ENCODE assay signal across 1 cellular context in the genomic region with DNA sequence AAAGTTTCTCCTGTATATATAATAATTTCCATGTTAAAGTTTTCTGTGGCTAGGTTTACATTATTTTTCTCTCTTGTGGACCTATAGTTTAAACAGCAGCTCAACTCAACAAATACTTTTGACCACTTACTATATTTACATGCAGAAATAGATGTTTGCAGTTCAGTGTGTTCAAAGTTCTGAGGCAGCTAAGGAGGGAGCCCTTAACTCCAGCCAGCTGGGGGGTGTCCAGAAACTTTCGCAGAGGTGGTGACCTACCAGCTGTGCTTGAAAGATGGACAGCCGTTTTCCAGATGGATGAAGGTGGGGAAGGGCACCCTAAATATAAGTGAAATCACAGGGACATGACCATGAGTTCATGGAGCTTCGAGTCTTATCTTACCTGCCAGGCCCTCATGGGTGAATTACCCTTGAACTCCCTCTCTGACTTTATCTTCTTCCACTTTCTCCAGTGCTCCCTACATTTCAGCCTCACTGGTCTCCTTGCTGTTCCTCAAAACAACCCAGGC.
TF ChIP-seq lines count a peak whose summit lies in the region.

No MANE protein-coding gene starts in this region.

TF ChIP-seq in K562, 482 proteins besides CTCF, POLR2A, EP300 and RAD21 (continued from another document):
- TF ChIP-seq ZNF561 (CRISPR knock-in tag; conservative IDR thresholded peaks at IDR 0.05) (no peak), ZNF197 (CRISPR knock-in tag; IDR thresholded peaks at IDR 0.05; ENCODE audit: low read depth) (no peak), MEF2A (IDR thresholded peaks at IDR 0.05; ENCODE audit: control insufficient read depth, low read depth, low read length) (peak; percentile 57; the same call in 1 of the 2 replicates), ZFX (CRISPR knock-in tag; IDR thresholded peaks at IDR 0.05) (no peak)
- TF ChIP-seq, protein P1, sequence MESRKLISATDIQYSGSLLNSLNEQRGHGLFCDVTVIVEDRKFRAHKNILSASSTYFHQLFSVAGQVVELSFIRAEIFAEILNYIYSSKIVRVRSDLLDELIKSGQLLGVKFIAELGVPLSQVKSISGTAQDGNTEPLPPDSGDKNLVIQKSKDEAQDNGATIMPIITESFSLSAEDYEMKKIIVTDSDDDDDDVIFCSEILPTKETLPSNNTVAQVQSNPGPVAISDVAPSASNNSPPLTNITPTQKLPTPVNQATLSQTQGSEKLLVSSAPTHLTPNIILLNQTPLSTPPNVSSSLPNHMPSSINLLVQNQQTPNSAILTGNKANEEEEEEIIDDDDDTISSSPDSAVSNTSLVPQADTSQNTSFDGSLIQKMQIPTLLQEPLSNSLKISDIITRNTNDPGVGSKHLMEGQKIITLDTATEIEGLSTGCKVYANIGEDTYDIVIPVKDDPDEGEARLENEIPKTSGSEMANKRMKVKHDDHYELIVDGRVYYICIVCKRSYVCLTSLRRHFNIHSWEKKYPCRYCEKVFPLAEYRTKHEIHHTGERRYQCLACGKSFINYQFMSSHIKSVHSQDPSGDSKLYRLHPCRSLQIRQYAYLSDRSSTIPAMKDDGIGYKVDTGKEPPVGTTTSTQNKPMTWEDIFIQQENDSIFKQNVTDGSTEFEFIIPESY (CRISPR knock-in tag; IDR thresholded peaks at IDR 0.05), result no peak
- TF ChIP-seq, protein P2, sequence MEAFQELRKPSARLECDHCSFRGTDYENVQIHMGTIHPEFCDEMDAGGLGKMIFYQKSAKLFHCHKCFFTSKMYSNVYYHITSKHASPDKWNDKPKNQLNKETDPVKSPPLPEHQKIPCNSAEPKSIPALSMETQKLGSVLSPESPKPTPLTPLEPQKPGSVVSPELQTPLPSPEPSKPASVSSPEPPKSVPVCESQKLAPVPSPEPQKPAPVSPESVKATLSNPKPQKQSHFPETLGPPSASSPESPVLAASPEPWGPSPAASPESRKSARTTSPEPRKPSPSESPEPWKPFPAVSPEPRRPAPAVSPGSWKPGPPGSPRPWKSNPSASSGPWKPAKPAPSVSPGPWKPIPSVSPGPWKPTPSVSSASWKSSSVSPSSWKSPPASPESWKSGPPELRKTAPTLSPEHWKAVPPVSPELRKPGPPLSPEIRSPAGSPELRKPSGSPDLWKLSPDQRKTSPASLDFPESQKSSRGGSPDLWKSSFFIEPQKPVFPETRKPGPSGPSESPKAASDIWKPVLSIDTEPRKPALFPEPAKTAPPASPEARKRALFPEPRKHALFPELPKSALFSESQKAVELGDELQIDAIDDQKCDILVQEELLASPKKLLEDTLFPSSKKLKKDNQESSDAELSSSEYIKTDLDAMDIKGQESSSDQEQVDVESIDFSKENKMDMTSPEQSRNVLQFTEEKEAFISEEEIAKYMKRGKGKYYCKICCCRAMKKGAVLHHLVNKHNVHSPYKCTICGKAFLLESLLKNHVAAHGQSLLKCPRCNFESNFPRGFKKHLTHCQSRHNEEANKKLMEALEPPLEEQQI (IDR thresholded peaks at IDR 0.05), result no peak
- TF ChIP-seq, protein P3, sequence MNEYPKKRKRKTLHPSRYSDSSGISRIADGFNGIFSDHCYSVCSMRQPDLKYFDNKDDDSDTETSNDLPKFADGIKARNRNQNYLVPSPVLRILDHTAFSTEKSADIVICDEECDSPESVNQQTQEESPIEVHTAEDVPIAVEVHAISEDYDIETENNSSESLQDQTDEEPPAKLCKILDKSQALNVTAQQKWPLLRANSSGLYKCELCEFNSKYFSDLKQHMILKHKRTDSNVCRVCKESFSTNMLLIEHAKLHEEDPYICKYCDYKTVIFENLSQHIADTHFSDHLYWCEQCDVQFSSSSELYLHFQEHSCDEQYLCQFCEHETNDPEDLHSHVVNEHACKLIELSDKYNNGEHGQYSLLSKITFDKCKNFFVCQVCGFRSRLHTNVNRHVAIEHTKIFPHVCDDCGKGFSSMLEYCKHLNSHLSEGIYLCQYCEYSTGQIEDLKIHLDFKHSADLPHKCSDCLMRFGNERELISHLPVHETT (CRISPR knock-in tag; conservative IDR thresholded peaks at IDR 0.05 in 1 of 2, IDR thresholded peaks at IDR 0.05 in 1 of 2), result no peak
